In genomic region chr2:197705143-197705911, GRCh38 we compare ENCODE assay signal across 8 cellular contexts. TPM values are rescaled to one million over a fixed set of nuclear protein-coding genes. Genes with fewer than 3 reads are reported as not detected.
DNase-seq lines count a peak whose midpoint lies in the region; ATAC-seq, FAIRE-seq and TF ChIP-seq lines count a peak whose summit lies in the region.

TSS of gene MARS2 (plus strand) at chr2:197705369. CDS start at chr2:197705406, 37 bp downstream.

- H3K4me1 Mint-ChIP-seq in activated naive CD8-positive, alpha-beta T cell treated with anti-CD3 and anti-CD28 coated beads, Interleukin-2, amount 50 U/mL, for 24 hours = peaks cover 35% of the 10 kb centered on the region
- H3K4me1 Mint-ChIP-seq in type B pancreatic cell (ENCODE audit: unreplicated experiment) = peaks cover 30% of the 10 kb centered on the region

- peak within 1 kb of the TSS; percentile 60 for H4K12ac ChIP-seq in trophoblast cell (ENCODE audit: low read depth, low read length)

- H3K9ac ChIP-seq in trophoblast cell (ENCODE audit: low read length) = peak within 1 kb of the TSS; percentile 80

- H3K4me3 Mint-ChIP-seq in activated naive CD8-positive, alpha-beta T cell treated with anti-CD3 and anti-CD28 coated beads, Interleukin-2, amount 50 U/mL, for 24 hours = peak within 1 kb of the TSS; percentile 86
- peak within 1 kb of the TSS; percentile 89 for H3K4me3 Mint-ChIP-seq in type B pancreatic cell

- H2BK120ac ChIP-seq in trophoblast cell (ENCODE audit: insufficient read depth, low read length, poor library complexity) = no peak within 1 kb of the TSS

- H3K4me3 ChIP-seq in cardiac muscle cell (peak within 1 kb of the TSS; percentile 76), trophoblast cell (ENCODE audit: low read depth, low read length) (peak within 1 kb of the TSS; percentile 95)

- H4K91ac ChIP-seq in trophoblast cell (ENCODE audit: low read depth, low read length) = peak within 1 kb of the TSS; percentile 33

- no peak within 1 kb of the TSS for H2BK12ac ChIP-seq in trophoblast cell (ENCODE audit: low read length)

- H3K23ac ChIP-seq in trophoblast cell (ENCODE audit: low read length) = no peak within 1 kb of the TSS

- peaks cover 21% of the 10 kb centered on the region for H3K4me1 ChIP-seq in cardiac muscle cell (ENCODE audit: low read depth)
- peaks cover 9 to 11% of the 10 kb centered on the region in 2 experiments for H3K4me1 ChIP-seq in trophoblast cell (ENCODE audit: control insufficient read depth in 1 of 2, insufficient read depth in 2 of 2, low read length in 2 of 2)

- H3K27ac ChIP-seq in cardiac muscle cell (peak within 1 kb of the TSS; percentile 93), trophoblast cell (ENCODE audit: low read depth, low read length) (no peak within 1 kb of the TSS)

- H3K27me3 ChIP-seq in cardiac muscle cell (no peaks in the 10 kb centered on the region), trophoblast cell (ENCODE audit: insufficient read depth, low read length) (no peaks in the 10 kb centered on the region)

- H3K27me3 Mint-ChIP-seq in activated naive CD8-positive, alpha-beta T cell treated with anti-CD3 and anti-CD28 coated beads, Interleukin-2, amount 50 U/mL, for 24 hours = peaks cover 2% of the 10 kb centered on the region
- no peaks in the 10 kb centered on the region for H3K27me3 Mint-ChIP-seq in type B pancreatic cell

- no peak within 1 kb of the TSS for H3K14ac ChIP-seq in trophoblast cell (ENCODE audit: low read length)

- H3K18ac ChIP-seq in trophoblast cell (ENCODE audit: low read length) = no peak within 1 kb of the TSS

- H3K36me3 Mint-ChIP-seq in activated naive CD8-positive, alpha-beta T cell treated with anti-CD3 and anti-CD28 coated beads, Interleukin-2, amount 50 U/mL, for 24 hours (ENCODE audit: low read depth) = peaks cover 29% of the 10 kb centered on the region
- peaks cover 12% of the 10 kb centered on the region for H3K36me3 Mint-ChIP-seq in type B pancreatic cell

- H3K79me2 ChIP-seq in trophoblast cell (ENCODE audit: control insufficient read depth, insufficient read depth, low read length, poor library complexity) = no peaks in the 10 kb centered on the region

- H3K9me3 ChIP-seq in cardiac muscle cell (ENCODE audit: low read depth) (no peaks in the 10 kb centered on the region), trophoblast cell (ENCODE audit: insufficient read depth, low read depth, low read length) (no peaks in the 10 kb centered on the region)

- peak within 1 kb of the TSS; percentile 6 for H3K4ac ChIP-seq in trophoblast cell (ENCODE audit: low read depth, low read length)

- peak within 1 kb of the TSS; percentile 63 for H4K8ac ChIP-seq in trophoblast cell (ENCODE audit: low read depth, low read length)

- DNase-seq in GM12891 (ENCODE audit: insufficient read length, low spot score) = peak; percentile 83
- DNase-seq in NCI-H1417 (lab: John Stamatoyannopoulos, UW) = peak; percentile 84 to 94 (median 91)
- peak; percentile 88 for DNase-seq in SW480 (ENCODE audit: low spot score)
- DNase-seq in activated naive CD8-positive, alpha-beta T cell treated with anti-CD3 and anti-CD28 coated beads, Interleukin-2, amount 50 U/mL, for 24 hours = peak; percentile 93
- DNase-seq in cardiac muscle cell (ENCODE audit: low read depth in 1 of 2, low spot score in 1 of 2) = peak; percentile 96
- DNase-seq in trophoblast cell = peak; percentile 94 to 95
- peak; percentile 95 for DNase-seq in type B pancreatic cell (ENCODE audit: extremely low spot score, unreplicated experiment)

- no peak within 1 kb of the TSS for H2AK5ac ChIP-seq in trophoblast cell (ENCODE audit: low read length)

- peak; percentile 97 for FAIRE-seq in GM12891 (lab: Jason Lieb, UNC)

- H3K36me3 ChIP-seq in cardiac muscle cell (no peaks in the 10 kb centered on the region), trophoblast cell (ENCODE audit: control insufficient read depth in 1 of 2, insufficient read depth in 2 of 2, low read length in 2 of 2) (no peaks in the 10 kb centered on the region)

- H3K4me2 ChIP-seq in trophoblast cell (ENCODE audit: low read length) = peak within 1 kb of the TSS; percentile 98

- peak within 1 kb of the TSS; percentile 32 for H2BK5ac ChIP-seq in trophoblast cell (ENCODE audit: low read depth, low read length, poor library complexity)

- peak; percentile 89 for TF ChIP-seq POLR2A in GM12891 (IDR thresholded peaks at IDR 0.05; ENCODE audit: low read depth, low read length)

- peaks cover 4% of the 10 kb centered on the region for H3K79me1 ChIP-seq in trophoblast cell (ENCODE audit: low read length)

- WGBS in trophoblast cell (ENCODE audit: extremely low coverage, insufficient coverage, insufficient read length) = no CpG with 5 or more reads among the region's 85 CpGs

- H2AFZ ChIP-seq in trophoblast cell (ENCODE audit: insufficient read depth, low read length, poor library complexity) = peak within 1 kb of the TSS; percentile 73

- no peaks in the 10 kb centered on the region for H3K9me3 Mint-ChIP-seq in activated naive CD8-positive, alpha-beta T cell treated with anti-CD3 and anti-CD28 coated beads, Interleukin-2, amount 50 U/mL, for 24 hours
- no peaks in the 10 kb centered on the region for H3K9me3 Mint-ChIP-seq in type B pancreatic cell

- H3K27ac Mint-ChIP-seq in activated naive CD8-positive, alpha-beta T cell treated with anti-CD3 and anti-CD28 coated beads, Interleukin-2, amount 50 U/mL, for 24 hours = peak within 1 kb of the TSS; percentile 93
- H3K27ac Mint-ChIP-seq in type B pancreatic cell = peak within 1 kb of the TSS; percentile 90

- peak; percentile 90 for ATAC-seq in HG02763 (IDR thresholded peaks at IDR 0.05; ENCODE audit: unreplicated experiment)
- peak; percentile 84 for ATAC-seq in activated naive CD8-positive, alpha-beta T cell treated with anti-CD3 and anti-CD28 coated beads, Interleukin-2, amount 50 U/mL, for 24 hours

- TF ChIP-seq CTCF in cardiac muscle cell (IDR thresholded peaks at IDR 0.05; ENCODE audit: low read depth, low read length) = no peak
- TF ChIP-seq CTCF in type B pancreatic cell (conservative IDR thresholded peaks at IDR 0.05) = no peak

TF ChIP-seq in GM12891, 5 proteins besides CTCF, POLR2A, EP300 and RAD21:
- TF ChIP-seq POLR2AphosphoS5 (IDR thresholded peaks at IDR 0.05; ENCODE audit: low read depth, low read length) (peak; percentile 93), TAF1 (IDR thresholded peaks at IDR 0.05; ENCODE audit: low read depth, low read length) (peak; percentile 62), PAX5 (IDR thresholded peaks at IDR 0.05; ENCODE audit: insufficient read depth, low read length, severe bottlenecking) (no peak)

RNA-seq across cellular contexts. Expression of gene MARS2, which starts in this region (rescaled TPM):
- 6.9 TPM for polyA plus RNA-seq in GM12891 (2012; ENCODE audit: low read depth, missing spikeins)
- total RNA-seq in cardiac muscle cell (9.3 and 10.2 TPM in 2 replicates), type B pancreatic cell (ENCODE audit: low replicate concordance) (10.3 and 10.4 TPM in 2 replicates)
- 8.4 and 11.6 TPM in 2 replicates for polyA plus RNA-seq in cardiac muscle cell
- 1.9 and 2.1 TPM in 2 replicates for polyA plus RNA-seq in trophoblast cell (2013)
